ENCODE assay signal across 12 cellular contexts in the genomic region with DNA sequence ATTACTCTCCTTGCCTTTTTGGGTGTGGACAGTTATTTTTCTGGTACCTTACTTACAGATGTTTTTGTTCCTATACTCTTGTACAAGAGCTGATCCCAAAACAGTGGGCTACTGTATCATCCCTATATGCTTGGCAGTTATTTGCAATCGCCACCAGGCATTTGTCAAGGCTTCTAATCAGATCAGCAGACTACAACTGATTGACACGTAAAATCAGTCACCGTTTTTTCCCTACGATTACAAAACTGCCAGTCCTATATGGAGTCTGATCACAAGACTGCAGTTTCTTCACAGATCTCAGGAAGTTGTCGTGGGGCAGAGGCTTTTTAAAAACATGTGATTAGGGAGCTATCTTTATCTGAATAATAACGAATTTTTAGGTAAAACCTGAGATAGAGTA. TPM values are rescaled to one million over a fixed set of nuclear protein-coding genes. Genes with fewer than 3 reads are reported as not detected.
DNase-seq lines count a peak whose midpoint lies in the region; ATAC-seq and TF ChIP-seq lines count a peak whose summit lies in the region.
"Had no signal": no experiment of that assay in that cellular context is flagged by ENCODE, and none has a peak within 500 bp of the region (broad histone marks: within the 10 kb centered on the region; RNA-seq: fewer than 3 reads in every experiment).

No MANE protein-coding gene starts in this region.

- no peaks in the 10 kb centered on the region for H3K9me3 Mint-ChIP-seq in activated T-cell treated with anti-CD3 and anti-CD28 coated beads, Interleukin-2, amount 50 U/mL, for 72 hours
- H3K9me3 Mint-ChIP-seq in stimulated activated memory B cell treated with anti-CD40 and anti-IgM and Interleukin-4, amounts not matched to agents 10 μg/mL and 1 μg/mL and 100 μg/mL, for 72 hours = no peaks in the 10 kb centered on the region

- ATAC-seq in activated T-cell treated with anti-CD3 and anti-CD28 coated beads, Interleukin-2, amount 50 U/mL, for 72 hours (replicated peaks in 1 of 2) = no peak
- ATAC-seq in RWPE2 (ENCODE audit: low read depth) (no peak), GM18519 (IDR thresholded peaks at IDR 0.05; ENCODE audit: low FRiP score, unreplicated experiment) (no peak)
- no peak for ATAC-seq in stimulated activated memory B cell treated with anti-CD40 and anti-IgM and Interleukin-4, amounts not matched to agents 10 μg/mL and 1 μg/mL and 100 μg/mL, for 72 hours
- ATAC-seq: esophagus mucosa, left ventricle myocardium superior had no signal

- no peaks in the 10 kb centered on the region for H3K27me3 Mint-ChIP-seq in activated T-cell treated with anti-CD3 and anti-CD28 coated beads, Interleukin-2, amount 50 U/mL, for 72 hours (ENCODE audit: low read depth)
- no peaks in the 10 kb centered on the region for H3K27me3 Mint-ChIP-seq in stimulated activated memory B cell treated with anti-CD40 and anti-IgM and Interleukin-4, amounts not matched to agents 10 μg/mL and 1 μg/mL and 100 μg/mL, for 72 hours

- peaks cover 17% of the 10 kb centered on the region for H3K4me1 ChIP-seq in RWPE2 (ENCODE audit: insufficient read depth, poor library complexity, severe bottlenecking)
- peaks cover 19% of the 10 kb centered on the region for H3K4me1 ChIP-seq in testis

- H3K36me3 ChIP-seq in RWPE2 (ENCODE audit: low read depth) = peaks cover 52% of the 10 kb centered on the region
- no peaks in the 10 kb centered on the region for H3K36me3 ChIP-seq in testis (ENCODE audit: low read depth, missing control alignments)

- no peak for TF ChIP-seq CTCF in RWPE2 (IDR thresholded peaks at IDR 0.05; ENCODE audit: poor library complexity, severe bottlenecking)
- TF ChIP-seq CTCF in testis (IDR thresholded peaks at IDR 0.05) = no peak

- H3K27ac ChIP-seq in RWPE2 (ENCODE audit: poor library complexity, severe bottlenecking) (peak overlapping the region; percentile 83), epithelial cell of prostate (peak overlapping the region; percentile 95), testis (no peak overlapping the region)

- H3K4me3 ChIP-seq in RWPE2 (ENCODE audit: severe bottlenecking) = no peak overlapping the region
- H3K4me3 ChIP-seq in testis = no peak overlapping the region

- peaks cover 40% of the 10 kb centered on the region for H3K4me1 Mint-ChIP-seq in activated T-cell treated with anti-CD3 and anti-CD28 coated beads, Interleukin-2, amount 50 U/mL, for 72 hours (ENCODE audit: low read depth)
- H3K4me1 Mint-ChIP-seq in stimulated activated memory B cell treated with anti-CD40 and anti-IgM and Interleukin-4, amounts not matched to agents 10 μg/mL and 1 μg/mL and 100 μg/mL, for 72 hours = peaks cover 29% of the 10 kb centered on the region

- H3K36me3 Mint-ChIP-seq in activated T-cell treated with anti-CD3 and anti-CD28 coated beads, Interleukin-2, amount 50 U/mL, for 72 hours (ENCODE audit: insufficient read depth in 2 of 2) = peaks cover 2 to 9% of the 10 kb centered on the region in 2 donors
- H3K36me3 Mint-ChIP-seq in stimulated activated memory B cell treated with anti-CD40 and anti-IgM and Interleukin-4, amounts not matched to agents 10 μg/mL and 1 μg/mL and 100 μg/mL, for 72 hours = peaks cover 19% of the 10 kb centered on the region

- WGBS in testis, 2 donors = 59 to 75% methylated on average over 6 of the region's 6 CpGs

- intact Hi-C loops in testis (cut with DNase I; ENCODE audit: low total_unique reads) = no loop called here

- H3K27ac Mint-ChIP-seq in activated T-cell treated with anti-CD3 and anti-CD28 coated beads, Interleukin-2, amount 50 U/mL, for 72 hours = peak overlapping the region; percentile 56
- H3K27ac Mint-ChIP-seq in stimulated activated memory B cell treated with anti-CD40 and anti-IgM and Interleukin-4, amounts not matched to agents 10 μg/mL and 1 μg/mL and 100 μg/mL, for 72 hours = peak overlapping the region; percentile 88

- H3K9me3 ChIP-seq in RWPE2 (ENCODE audit: severe bottlenecking) (no peaks in the 10 kb centered on the region), testis (no peaks in the 10 kb centered on the region)
- H3K9me3 ChIP-seq: spleen had no signal

- peak overlapping the region; percentile 62 to 92 for H3K4me3 Mint-ChIP-seq in activated T-cell treated with anti-CD3 and anti-CD28 coated beads, Interleukin-2, amount 50 U/mL, for 72 hours
- peak overlapping the region; percentile 68 for H3K4me3 Mint-ChIP-seq in stimulated activated memory B cell treated with anti-CD40 and anti-IgM and Interleukin-4, amounts not matched to agents 10 μg/mL and 1 μg/mL and 100 μg/mL, for 72 hours

- no peaks in the 10 kb centered on the region for H3K27me3 ChIP-seq in RWPE2 (ENCODE audit: insufficient read depth, poor library complexity, severe bottlenecking)
- no peaks in the 10 kb centered on the region for H3K27me3 ChIP-seq in testis
- H3K27me3 ChIP-seq: spleen had no signal

- no peak for TF ChIP-seq POLR2A in testis (IDR thresholded peaks at IDR 0.05)

- DNase-seq in activated T-cell treated with anti-CD3 and anti-CD28 coated beads, Interleukin-2, amount 50 U/mL, for 72 hours = no peak
- no peak for DNase-seq in activated T-cell treated with anti-CD3 and anti-CD28 coated beads for 4 hours
- no peak for DNase-seq in RWPE2 (ENCODE audit: low spot score)
- DNase-seq in epithelial cell of prostate (ENCODE audit: low read depth, low spot score) = no peak
- DNase-seq in testis = no peak
- DNase-seq in HK-2 (ENCODE audit: unreplicated experiment) = no peak
- DNase-seq: left ventricle myocardium superior, NCI-H1694, spleen had no signal

RNA-seq across cellular contexts. Expression of gene LYSET, which starts 1.3 kb away (rescaled TPM):
- total RNA-seq in activated T-cell treated with anti-CD3 and anti-CD28 coated beads, Interleukin-2, amount 50 U/mL, for 72 hours = 10 to 100 TPM; 12.9 to 15.4 TPM
- total RNA-seq in testis = 10 to 100 TPM; 11.9 to 15.2 TPM
- polyA plus RNA-seq in testis (ENCODE audit: insufficient read depth, low read depth, low replicate concordance) = 11.1 TPM

RNA-seq across cellular contexts. Expression of gene MOAP1, which starts 1.8 kb away (rescaled TPM):
- total RNA-seq in activated T-cell treated with anti-CD3 and anti-CD28 coated beads, Interleukin-2, amount 50 U/mL, for 72 hours = 10 to 100 TPM; 21.1 to 27.5 TPM
- 10 to 100 TPM; 22.4 to 25.5 TPM for total RNA-seq in testis
- polyA plus RNA-seq in testis (ENCODE audit: insufficient read depth, low read depth, low replicate concordance) = 22.6 TPM

RNA-seq across cellular contexts. Expression of gene GON7, which starts 20.4 kb away (rescaled TPM):
- 10 to 100 TPM; 22.3 to 27.8 TPM for total RNA-seq in activated T-cell treated with anti-CD3 and anti-CD28 coated beads, Interleukin-2, amount 50 U/mL, for 72 hours
- 10 to 100 TPM in 1 of 2 donors, 1 to 10 TPM in 1; 7.8 to 10.2 TPM for total RNA-seq in testis
- polyA plus RNA-seq in testis (ENCODE audit: insufficient read depth, low read depth, low replicate concordance) = 14.9 TPM

RNA-seq across cellular contexts. Expression of gene UBR7, which starts 20.6 kb away (rescaled TPM):
- 10 to 100 TPM; 35.2 to 36.3 TPM for total RNA-seq in activated T-cell treated with anti-CD3 and anti-CD28 coated beads, Interleukin-2, amount 50 U/mL, for 72 hours
- total RNA-seq in testis = 10 to 100 TPM; 35.5 to 36.1 TPM
- 50.5 TPM for polyA plus RNA-seq in testis (ENCODE audit: insufficient read depth, low read depth, low replicate concordance)

Comparison
In these comparisons a context has a peak if more than half of its experiments do, and no peak if none do; other contexts are left out.
1. H3K27ac ChIP-seq: peak in RWPE2 (single experiment) and epithelial cell of prostate (single experiment); none in testis (0 of 2).